In genomic region chr16:28990375-28991040, GRCh38 we compare ENCODE assay signal across 14 cellular contexts. TPM values are rescaled to one million over a fixed set of nuclear protein-coding genes. Genes with fewer than 3 reads are reported as not detected.
DNase-seq lines count a peak whose midpoint lies in the region; ATAC-seq and TF ChIP-seq lines count a peak whose summit lies in the region.
"Had no signal": no experiment of that assay in that cellular context is flagged by ENCODE, and none has a peak within 500 bp of the region (broad histone marks: within the 10 kb centered on the region; RNA-seq: fewer than 3 reads in every experiment).

No MANE protein-coding gene starts in this region.

- H3K9me3 Mint-ChIP-seq in activated T-cell treated with anti-CD3 and anti-CD28 coated beads, Interleukin-2, amount 50 U/mL, for 4 hours: peaks cover 7% of the 10 kb centered on the region
- H3K9me3 Mint-ChIP-seq in endothelial cell (ENCODE audit: unreplicated experiment) (peaks cover 6% of the 10 kb centered on the region), progenitor cell of endocrine pancreas (ENCODE audit: low read depth) (no peaks in the 10 kb centered on the region)

- no peaks in the 10 kb centered on the region for H3K27me3 Mint-ChIP-seq in activated T-cell treated with anti-CD3 and anti-CD28 coated beads, Interleukin-2, amount 50 U/mL, for 4 hours (ENCODE audit: low read depth)
- peaks cover 2% of the 10 kb centered on the region for H3K27me3 Mint-ChIP-seq in endothelial cell (ENCODE audit: unreplicated experiment)
- H3K27me3 Mint-ChIP-seq in progenitor cell of endocrine pancreas: no peaks in the 10 kb centered on the region
- H3K27me3 Mint-ChIP-seq: memory B cell had no signal

- peak overlapping the region; percentile 75 for H3K4me3 Mint-ChIP-seq in activated T-cell treated with anti-CD3 and anti-CD28 coated beads, Interleukin-2, amount 50 U/mL, for 4 hours
- H3K4me3 Mint-ChIP-seq in endothelial cell (ENCODE audit: unreplicated experiment): peak overlapping the region; percentile 31
- no peak overlapping the region for H3K4me3 Mint-ChIP-seq in progenitor cell of endocrine pancreas (ENCODE audit: low read depth)
- H3K4me3 Mint-ChIP-seq: memory B cell had no signal

- peak overlapping the region; percentile 17 for H3K27ac Mint-ChIP-seq in endothelial cell (ENCODE audit: unreplicated experiment)
- H3K27ac Mint-ChIP-seq in progenitor cell of endocrine pancreas: no peak overlapping the region
- H3K27ac Mint-ChIP-seq: memory B cell had no signal

- DNase-seq in activated T-cell treated with anti-CD3 and anti-CD28 coated beads, Interleukin-2, amount 50 U/mL, for 4 hours: peak; percentile 68
- no peak for DNase-seq in endothelial cell (ENCODE audit: low spot score)
- DNase-seq in stimulated activated CD8-positive, alpha-beta memory T cell treated with anti-CD3 and anti-CD28 coated beads, Interleukin-4, amount 100 ng/mL, for 48 hours: peak; percentile 78
- DNase-seq in NCI-H2196 (lab: John Stamatoyannopoulos, UW; ENCODE audit: unreplicated experiment): no peak
- DNase-seq in CD1c-positive myeloid dendritic cell (ENCODE audit: extremely low spot score): no peak
- DNase-seq in progenitor cell of endocrine pancreas (ENCODE audit: low spot score, unreplicated experiment): no peak
- DNase-seq: H7, heart right ventricle, PC-3, T1000 had no signal

- peaks cover 49% of the 10 kb centered on the region for H3K4me1 Mint-ChIP-seq in activated T-cell treated with anti-CD3 and anti-CD28 coated beads, Interleukin-2, amount 50 U/mL, for 4 hours (ENCODE audit: low read depth)
- H3K4me1 Mint-ChIP-seq in endothelial cell (ENCODE audit: unreplicated experiment): peaks cover 3% of the 10 kb centered on the region
- H3K4me1 Mint-ChIP-seq in progenitor cell of endocrine pancreas (ENCODE audit: low read depth): no peaks in the 10 kb centered on the region

- TF ChIP-seq CTCF in endothelial cell (IDR thresholded peaks at IDR 0.05; ENCODE audit: unreplicated experiment) (no peak), progenitor cell of endocrine pancreas (IDR thresholded peaks at IDR 0.05; ENCODE audit: unreplicated experiment) (no peak)

- peaks cover 29% of the 10 kb centered on the region for H3K36me3 Mint-ChIP-seq in activated T-cell treated with anti-CD3 and anti-CD28 coated beads, Interleukin-2, amount 50 U/mL, for 4 hours (ENCODE audit: insufficient read depth)
- H3K36me3 Mint-ChIP-seq in endothelial cell (ENCODE audit: low read depth, unreplicated experiment) (peaks cover 25% of the 10 kb centered on the region), progenitor cell of endocrine pancreas (ENCODE audit: insufficient read depth) (peaks cover 10% of the 10 kb centered on the region)

- peak; percentile 91 to 92 for ATAC-seq in activated CD4-positive, CD25-positive, alpha-beta regulatory T cell treated with anti-CD3 and anti-CD28 coated beads, Interleukin-2, amount 50 U/mL, for 24 hours
- ATAC-seq in activated T-cell treated with anti-CD3 and anti-CD28 coated beads, Interleukin-2, amount 50 U/mL, for 4 hours: peak; percentile 86 to 88
- no peak for ATAC-seq in GM21367 (IDR thresholded peaks at IDR 0.05; ENCODE audit: unreplicated experiment)
- ATAC-seq: PC-3 had no signal

RNA-seq across cellular contexts. Expression of gene LAT, which starts 5.7 kb away (rescaled TPM):
- total RNA-seq in activated T-cell treated with anti-CD3 and anti-CD28 coated beads, Interleukin-2, amount 50 U/mL, for 4 hours: 100 to 1,000 TPM; 241 to 262 (median 259) TPM
- total RNA-seq in endothelial cell (ENCODE audit: unreplicated experiment): 5.4 TPM
- total RNA-seq in progenitor cell of endocrine pancreas: 5.8 and 8.0 TPM in 2 replicates

RNA-seq across cellular contexts. Expression of gene SPNS1, which starts 15.9 kb away (rescaled TPM):
- total RNA-seq in activated T-cell treated with anti-CD3 and anti-CD28 coated beads, Interleukin-2, amount 50 U/mL, for 4 hours: 10 to 100 TPM; 33.5 to 42.7 (median 36.5) TPM
- total RNA-seq in endothelial cell (ENCODE audit: unreplicated experiment) (68.4 TPM), progenitor cell of endocrine pancreas (36.6 and 41.1 TPM in 2 replicates)

RNA-seq across cellular contexts. Expression of gene NFATC2IP, which starts 39.8 kb away (rescaled TPM):
- 10 to 100 TPM; 63.0 to 66.9 (median 63.6) TPM for total RNA-seq in activated T-cell treated with anti-CD3 and anti-CD28 coated beads, Interleukin-2, amount 50 U/mL, for 4 hours
- total RNA-seq in endothelial cell (ENCODE audit: unreplicated experiment) (61.0 TPM), progenitor cell of endocrine pancreas (70.4 and 77.1 TPM in 2 replicates)

RNA-seq across cellular contexts. Expression of gene CD19, which starts 58.7 kb away (rescaled TPM):
- total RNA-seq in activated T-cell treated with anti-CD3 and anti-CD28 coated beads, Interleukin-2, amount 50 U/mL, for 4 hours: 1 to 10 TPM; 1.1 to 8.5 (median 1.5) TPM
- total RNA-seq in endothelial cell (ENCODE audit: unreplicated experiment) (not detected), progenitor cell of endocrine pancreas (not detected in 2 replicates)
- total RNA-seq: astrocyte, PC-3 had no signal

Comparison
In these comparisons a context has a peak if more than half of its experiments do, and no peak if none do; other contexts are left out.
1. DNase-seq: peak in activated T-cell treated with anti-CD3 and anti-CD28 coated beads, Interleukin-2, amount 50 U/mL, for 4 hours (single experiment) and stimulated activated CD8-positive, alpha-beta memory T cell treated with anti-CD3 and anti-CD28 coated beads, Interleukin-4, amount 100 ng/mL, for 48 hours (single experiment); none in endothelial cell (single experiment), NCI-H2196 (single experiment), CD1c-positive myeloid dendritic cell (single experiment) and progenitor cell of endocrine pancreas (single experiment).
2. RNA of gene LAT, which starts 5.7 kb away (total RNA-seq): 241 to 262 TPM in activated T-cell treated with anti-CD3 and anti-CD28 coated beads, Interleukin-2, amount 50 U/mL, for 4 hours; 5.8 to 8.0 TPM in progenitor cell of endocrine pancreas and 5.4 TPM in endothelial cell (single experiment); every median in the first group is over 10 times any median in the second.